1 cellular context compared by ENCODE assay signal in genomic region chr7:8115547-8116402, GRCh38.
TF ChIP-seq lines count a peak whose summit lies in the region.

No MANE protein-coding gene starts in this region.

TF ChIP-seq in K562, 482 proteins besides CTCF, POLR2A, EP300 and RAD21 (continued from another document):
- TF ChIP-seq ZBTB2 (IDR thresholded peaks at IDR 0.05) (no peak), HEY1 (CRISPR knock-in tag; IDR thresholded peaks at IDR 0.05; ENCODE audit: borderline replicate concordance) (no peak), MXD1 (CRISPR knock-in tag; IDR thresholded peaks at IDR 0.05; ENCODE audit: borderline replicate concordance, poor library complexity, severe bottlenecking) (no peak), SRSF3 (IDR thresholded peaks at IDR 0.05; ENCODE audit: insufficient read depth, low read length) (no peak), VEZF1 (CRISPR knock-in tag; IDR thresholded peaks at IDR 0.05) (no peak), NCOA4 (IDR thresholded peaks at IDR 0.05; ENCODE audit: partially characterized antibody) (no peak), KDM2B (CRISPR knock-in tag; IDR thresholded peaks at IDR 0.05) (no peak)
